8 cellular contexts compared by ENCODE assay signal in genomic region chr1:228405200-228405978, GRCh38. TPM values are rescaled to one million over a fixed set of nuclear protein-coding genes. Genes with fewer than 3 reads are reported as not detected.
DNase-seq lines count a peak whose midpoint lies in the region; ATAC-seq, FAIRE-seq and TF ChIP-seq lines count a peak whose summit lies in the region.

No MANE protein-coding gene starts in this region.

- intact Hi-C loops in pancreas (cut with DNase I), result no loop called here

- no peak for ATAC-seq in pancreas
- ATAC-seq in HG03571 (IDR thresholded peaks at IDR 0.05; ENCODE audit: unreplicated experiment), result no peak

- no peak for FAIRE-seq in pancreas (lab: Jason Lieb, UNC)

- H3K4me1 ChIP-seq in OCI-LY3 (ENCODE audit: low read length) (peaks cover 22% of the 10 kb centered on the region), pancreas (peaks cover 0 to 18% (median 11%) of the 10 kb centered on the region in 3 donors)

- H2AFZ ChIP-seq in OCI-LY3 (ENCODE audit: low read depth, low read length), result no peak overlapping the region

- H3K9me3 ChIP-seq in OCI-LY3 (ENCODE audit: insufficient read depth, low read length) (no peaks in the 10 kb centered on the region), pancreas (no peaks in the 10 kb centered on the region)

- peaks cover 69% of the 10 kb centered on the region for H3K79me2 ChIP-seq in OCI-LY3 (ENCODE audit: low read length)

- peak overlapping the region; percentile 86 for H3K4me3 ChIP-seq in OCI-LY3 (ENCODE audit: low read length)
- peak overlapping the region; percentile 91 for H3K4me3 ChIP-seq in epithelial cell of proximal tubule (ENCODE audit: low read depth, low read length)
- H3K4me3 ChIP-seq in pancreas, result peak overlapping the region; percentile 94 to 99 (median 98)

- peaks cover 40% of the 10 kb centered on the region for H4K20me1 ChIP-seq in OCI-LY3 (ENCODE audit: insufficient read depth, low read length)

- peak overlapping the region; percentile 26 for H3K27ac ChIP-seq in OCI-LY3 (ENCODE audit: low read length)
- H3K27ac ChIP-seq in pancreas, result no peak overlapping the region

- H3K27me3 ChIP-seq in OCI-LY3 (ENCODE audit: low read depth, low read length), result no peaks in the 10 kb centered on the region
- no peaks in the 10 kb centered on the region for H3K27me3 ChIP-seq in pancreas

- H3K4me2 ChIP-seq in OCI-LY3 (ENCODE audit: low read length), result peak overlapping the region; percentile 100

- DNase-seq in GM04504 (ENCODE audit: low read depth), result peak; percentile 14
- no peak for DNase-seq in epithelial cell of proximal tubule (ENCODE audit: low read depth)
- no peak for DNase-seq in pancreas
- DNase-seq in stimulated activated CD4-positive, alpha-beta T cell treated with anti-CD3 and anti-CD28 coated beads, Interleukin-4, amount 100 ng/mL, for 24 hours, result no peak
- no peak for DNase-seq in NCI-H2227 treated with DMSO at 0.1 percent for 48 hours (lab: John Stamatoyannopoulos, UW)
- DNase-seq in NK-92 treated with Interleukin-12 subunit alpha and Interleukin-12 subunit beta, amount 100 ng/mL, for 24 hours (lab: John Stamatoyannopoulos, UW), result no peak

- 13 to 22% methylated on average over 11 of the region's 11 CpGs for WGBS in pancreas, 2 donors

- peak overlapping the region; percentile 84 for H3K9ac ChIP-seq in OCI-LY3 (ENCODE audit: low read length)

- TF ChIP-seq CTCF in OCI-LY3 (IDR thresholded peaks at IDR 0.05; ENCODE audit: low read depth, low read length), result no peak
- TF ChIP-seq CTCF in epithelial cell of proximal tubule (conservative IDR thresholded peaks at IDR 0.05; ENCODE audit: low read depth, low read length), result no peak
- no peak for TF ChIP-seq CTCF in pancreas (IDR thresholded peaks at IDR 0.05)

- H3K36me3 ChIP-seq in OCI-LY3 (replicated peaks; ENCODE audit: low read depth, low read length) (peaks cover 40% of the 10 kb centered on the region), pancreas (peaks cover 0 to 1% (median 0%) of the 10 kb centered on the region in 3 donors)

RNA-seq across cellular contexts. Expression of gene TRIM11, which starts 1.2 kb away (rescaled TPM):
- 40.2 and 40.3 TPM in 2 replicates for total RNA-seq in epithelial cell of proximal tubule
- 10 to 100 TPM in 2 of 6 donors, 1 to 10 TPM in 4; 7.6 to 15.1 (median 9.2) TPM for total RNA-seq in pancreas
- 10 to 100 TPM; 13.6 to 16.3 TPM for polyA plus RNA-seq in pancreas

RNA-seq across cellular contexts. Expression of gene TRIM17, which starts 11.3 kb away (rescaled TPM):
- total RNA-seq in epithelial cell of proximal tubule (1.7 and 10.4 TPM in 2 replicates), pancreas (1 to 10 TPM in 1 of 6 donors, under 1 TPM in 4, not detected in 1; 0.14 to 2.4 (median 0.38) TPM)
- polyA plus RNA-seq in pancreas, result under 1 TPM; 0.14 to 0.68 TPM
